Comparison of ENCODE assay signal across 12 cellular contexts in genomic region chr22:45998638-45999378, GRCh38. TPM values are rescaled to one million over a fixed set of nuclear protein-coding genes. Genes with fewer than 3 reads are reported as not detected.
DNase-seq lines count a peak whose midpoint lies in the region; ATAC-seq and TF ChIP-seq lines count a peak whose summit lies in the region.
"Had no signal": no experiment of that assay in that cellular context is flagged by ENCODE, and none has a peak within 500 bp of the region (broad histone marks: within the 10 kb centered on the region; RNA-seq: fewer than 3 reads in every experiment).

No MANE protein-coding gene starts in this region.

- TF ChIP-seq POLR2A in transverse colon (IDR thresholded peaks at IDR 0.05) = no peak

- no peaks in the 10 kb centered on the region for H3K9me3 ChIP-seq in muscle layer of colon (ENCODE audit: low read length)
- H3K9me3 ChIP-seq in transverse colon = no peaks in the 10 kb centered on the region
- H3K9me3 ChIP-seq: tibial artery had no signal

- DNase-seq in activated naive CD8-positive, alpha-beta T cell treated with anti-CD3 and anti-CD28 coated beads, Interleukin-2, amount 10 ng/mL, durations not matched to agents 7 days and 5 days = peak; percentile 22
- DNase-seq in activated naive CD8-positive, alpha-beta T cell treated with anti-CD3 and anti-CD28 coated beads, Interleukin-2, amount 50 U/mL, for 24 hours = no peak
- peak; percentile 76 for DNase-seq in chondrocyte (ENCODE audit: low spot score)
- no peak for DNase-seq in transverse colon
- DNase-seq in activated CD4-positive, CD25-positive, alpha-beta regulatory T cell treated with anti-CD3 and anti-CD28 coated beads, Interleukin-2, amount 50 U/mL, for 72 hours = no peak
- DNase-seq in NCI-H345 treated with DMSO at 0.1 percent for 48 hours (lab: John Stamatoyannopoulos, UW; ENCODE audit: unreplicated experiment) = no peak
- DNase-seq: activated CD4-positive, alpha-beta T cell treated with anti-CD3 and anti-CD28 coated beads for 36 hours; NCI-H2107; T-cell; tibial artery had no signal

- peaks cover 4% of the 10 kb centered on the region for H3K27me3 Mint-ChIP-seq in activated naive CD8-positive, alpha-beta T cell treated with anti-CD3 and anti-CD28 coated beads, Interleukin-2, amount 10 ng/mL, durations not matched to agents 7 days and 5 days
- peaks cover 3% of the 10 kb centered on the region for H3K27me3 Mint-ChIP-seq in activated naive CD8-positive, alpha-beta T cell treated with anti-CD3 and anti-CD28 coated beads, Interleukin-2, amount 50 U/mL, for 24 hours
- H3K27me3 Mint-ChIP-seq in chondrocyte (ENCODE audit: low read depth) = no peaks in the 10 kb centered on the region

- peak overlapping the region; percentile 88 for H3K27ac ChIP-seq in muscle layer of colon (ENCODE audit: low read depth, low read length)
- peak overlapping the region; percentile 84 to 86 (median 84) for H3K27ac ChIP-seq in transverse colon

- TF ChIP-seq EP300 in transverse colon (IDR thresholded peaks at IDR 0.05; ENCODE audit: low read depth) = no peak

- H3K27me3 ChIP-seq in muscle layer of colon (ENCODE audit: control insufficient read depth in 1 of 2, insufficient read depth in 2 of 2, low read length in 2 of 2) (no peaks in the 10 kb centered on the region), transverse colon (no peaks in the 10 kb centered on the region)
- H3K27me3 ChIP-seq: tibial artery had no signal

- WGBS in transverse colon (ENCODE audit: low coverage in 1 of 2), 2 donors = 74% methylated on average over 13 of the region's 13 CpGs; no CpG with 5 or more reads in 1 of the 2 donors

- no peaks in the 10 kb centered on the region for H3K9me3 Mint-ChIP-seq in activated naive CD8-positive, alpha-beta T cell treated with anti-CD3 and anti-CD28 coated beads, Interleukin-2, amount 10 ng/mL, durations not matched to agents 7 days and 5 days
- H3K9me3 Mint-ChIP-seq in activated naive CD8-positive, alpha-beta T cell treated with anti-CD3 and anti-CD28 coated beads, Interleukin-2, amount 50 U/mL, for 24 hours = no peaks in the 10 kb centered on the region
- H3K9me3 Mint-ChIP-seq in chondrocyte (ENCODE audit: low read depth) = no peaks in the 10 kb centered on the region
- H3K9me3 Mint-ChIP-seq: T-cell had no signal

- H3K4me3 Mint-ChIP-seq in activated naive CD8-positive, alpha-beta T cell treated with anti-CD3 and anti-CD28 coated beads, Interleukin-2, amount 10 ng/mL, durations not matched to agents 7 days and 5 days = no peak overlapping the region
- H3K4me3 Mint-ChIP-seq in activated naive CD8-positive, alpha-beta T cell treated with anti-CD3 and anti-CD28 coated beads, Interleukin-2, amount 50 U/mL, for 24 hours = no peak overlapping the region
- no peak overlapping the region for H3K4me3 Mint-ChIP-seq in chondrocyte (ENCODE audit: unreplicated experiment)
- H3K4me3 Mint-ChIP-seq: activated CD4-positive, alpha-beta T cell treated with anti-CD3 and anti-CD28 coated beads for 36 hours; T-cell had no signal

- TF ChIP-seq CTCF in chondrocyte (IDR thresholded peaks at IDR 0.05) (no peak), transverse colon (IDR thresholded peaks at IDR 0.05) (no peak)

- H3K9ac ChIP-seq in muscle layer of colon (ENCODE audit: low read length) = no peak overlapping the region

- no peak for ATAC-seq in activated naive CD8-positive, alpha-beta T cell treated with anti-CD3 and anti-CD28 coated beads, Interleukin-2, amount 10 ng/mL, durations not matched to agents 7 days and 5 days (ENCODE audit: low read depth)
- no peak for ATAC-seq in activated naive CD8-positive, alpha-beta T cell treated with anti-CD3 and anti-CD28 coated beads, Interleukin-2, amount 50 U/mL, for 24 hours
- ATAC-seq in GM21825 (IDR thresholded peaks at IDR 0.05; ENCODE audit: unreplicated experiment) = no peak
- ATAC-seq: activated CD4-positive, alpha-beta T cell treated with anti-CD3 and anti-CD28 coated beads for 36 hours; T-cell had no signal

- H3K4me3 ChIP-seq in muscle layer of colon (ENCODE audit: low read depth in 1 of 2, low read length in 2 of 2) (no peak overlapping the region), transverse colon (no peak overlapping the region)
- H3K4me3 ChIP-seq: tibial artery had no signal

- POLR2A ChIA-PET in activated naive CD8-positive, alpha-beta T cell treated with anti-CD3 and anti-CD28 coated beads, Interleukin-2, amount 10 ng/mL, durations not matched to agents 7 days and 5 days (lab: Charles Lee) = no interaction called here

- peaks cover 7% of the 10 kb centered on the region for H3K4me1 Mint-ChIP-seq in activated naive CD8-positive, alpha-beta T cell treated with anti-CD3 and anti-CD28 coated beads, Interleukin-2, amount 10 ng/mL, durations not matched to agents 7 days and 5 days
- peaks cover 3% of the 10 kb centered on the region for H3K4me1 Mint-ChIP-seq in activated naive CD8-positive, alpha-beta T cell treated with anti-CD3 and anti-CD28 coated beads, Interleukin-2, amount 50 U/mL, for 24 hours
- H3K4me1 Mint-ChIP-seq in chondrocyte (ENCODE audit: low read depth) = peaks cover 77% of the 10 kb centered on the region
- H3K4me1 Mint-ChIP-seq: activated CD4-positive, alpha-beta T cell treated with anti-CD3 and anti-CD28 coated beads for 36 hours had no signal

- in situ Hi-C loops in transverse colon (cut with MboI; ENCODE audit: low pct_ligation_motif_present in 1 of 4, low pct_unique_long_range_greater_than_20kb in 1 of 4, low sequenced_read_pairs in 3 of 4) = no loop called here

- H3K4me1 ChIP-seq in muscle layer of colon (ENCODE audit: insufficient read depth, low read length) (peaks cover 45% of the 10 kb centered on the region), transverse colon (peaks cover 16 to 60% (median 34%) of the 10 kb centered on the region in 4 donors)

- no peaks in the 10 kb centered on the region for H3K36me3 Mint-ChIP-seq in activated naive CD8-positive, alpha-beta T cell treated with anti-CD3 and anti-CD28 coated beads, Interleukin-2, amount 10 ng/mL, durations not matched to agents 7 days and 5 days
- H3K36me3 Mint-ChIP-seq in activated naive CD8-positive, alpha-beta T cell treated with anti-CD3 and anti-CD28 coated beads, Interleukin-2, amount 50 U/mL, for 24 hours (ENCODE audit: low read depth) = no peaks in the 10 kb centered on the region
- no peaks in the 10 kb centered on the region for H3K36me3 Mint-ChIP-seq in chondrocyte (ENCODE audit: low read depth)
- H3K36me3 Mint-ChIP-seq: T-cell had no signal

- intact Hi-C loops in transverse colon (cut with DNase I; ENCODE audit: low total_unique reads) = loop anchor here (10.0 kb wide), 1 partner anchor 316 kb away; no protein-coding TSS in a partner anchor

- no peaks in the 10 kb centered on the region for H3K36me3 ChIP-seq in muscle layer of colon (ENCODE audit: insufficient read depth, low read length)
- H3K36me3 ChIP-seq in transverse colon = no peaks in the 10 kb centered on the region
- H3K36me3 ChIP-seq: tibial artery had no signal

- no peak overlapping the region for H3K27ac Mint-ChIP-seq in activated naive CD8-positive, alpha-beta T cell treated with anti-CD3 and anti-CD28 coated beads, Interleukin-2, amount 10 ng/mL, durations not matched to agents 7 days and 5 days
- no peak overlapping the region for H3K27ac Mint-ChIP-seq in activated naive CD8-positive, alpha-beta T cell treated with anti-CD3 and anti-CD28 coated beads, Interleukin-2, amount 50 U/mL, for 24 hours
- H3K27ac Mint-ChIP-seq in chondrocyte (ENCODE audit: unreplicated experiment) = no peak overlapping the region
- H3K27ac Mint-ChIP-seq: activated CD4-positive, alpha-beta T cell treated with anti-CD3 and anti-CD28 coated beads for 36 hours; T-cell had no signal

RNA-seq across cellular contexts. Expression of gene WNT7B, which starts 21.8 kb away (rescaled TPM):
- total RNA-seq in activated naive CD8-positive, alpha-beta T cell treated with anti-CD3 and anti-CD28 coated beads, Interleukin-2, amount 10 ng/mL, durations not matched to agents 7 days and 5 days = not detected
- total RNA-seq in chondrocyte (0.15 to 1.1 TPM (median 0.18 TPM) in 3 replicates), transverse colon (not detected)
- total RNA-seq: activated CD4-positive, alpha-beta T cell treated with anti-CD3 and anti-CD28 coated beads for 36 hours had no signal

Comparison
In these comparisons a context has a peak if more than half of its experiments do, and no peak if none do; other contexts are left out.
1. DNase-seq: peak in activated naive CD8-positive, alpha-beta T cell treated with anti-CD3 and anti-CD28 coated beads, Interleukin-2, amount 10 ng/mL, durations not matched to agents 7 days and 5 days (single experiment) and chondrocyte (single experiment); none in activated naive CD8-positive, alpha-beta T cell treated with anti-CD3 and anti-CD28 coated beads, Interleukin-2, amount 50 U/mL, for 24 hours (single experiment), transverse colon (single experiment), activated CD4-positive, CD25-positive, alpha-beta regulatory T cell treated with anti-CD3 and anti-CD28 coated beads, Interleukin-2, amount 50 U/mL, for 72 hours (single experiment) and NCI-H345 treated with DMSO at 0.1 percent for 48 hours (single experiment).